In genomic region chr12:69985656-69986055, GRCh38 we compare ENCODE assay signal across 9 cellular contexts.
DNase-seq lines count a peak whose midpoint lies in the region; ATAC-seq and TF ChIP-seq lines count a peak whose summit lies in the region.
"Had no signal": no experiment of that assay in that cellular context is flagged by ENCODE, and none has a peak within 500 bp of the region (broad histone marks: within the 10 kb centered on the region; RNA-seq: fewer than 3 reads in every experiment).

No MANE protein-coding gene starts in this region.

- no peaks in the 10 kb centered on the region for H3K36me3 ChIP-seq in vagina

- intact Hi-C loops in CD14-positive monocyte (cut with micrococcal nuclease), result no loop called here
- intact Hi-C loops in vagina (cut with DNase I), result no loop called here

- H3K27me3 Mint-ChIP-seq in CD14-positive monocyte (ENCODE audit: low read depth in 3 of 3), result peaks cover 0 to 1% (median 0%) of the 10 kb centered on the region in 3 donors
- H3K27me3 Mint-ChIP-seq in type B pancreatic cell, result no peaks in the 10 kb centered on the region
- H3K27me3 Mint-ChIP-seq: dendritic cell treated with granulocyte-macrophage colony-stimulating factor and Interleukin-4, amounts not matched to agents 40 ng/mL and 50 ng/mL, for 4 days had no signal

- H3K9me3 ChIP-seq in vagina, result no peaks in the 10 kb centered on the region

- H3K9me3 Mint-ChIP-seq in CD14-positive monocyte (peaks cover 0 to 7% (median 0%) of the 10 kb centered on the region in 7 donors), type B pancreatic cell (peaks cover 4% of the 10 kb centered on the region)
- H3K9me3 Mint-ChIP-seq: dendritic cell treated with granulocyte-macrophage colony-stimulating factor and Interleukin-4, amounts not matched to agents 40 ng/mL and 50 ng/mL, for 4 days had no signal

- TF ChIP-seq POLR2A in vagina (IDR thresholded peaks at IDR 0.05), result no peak

- no peak overlapping the region for H3K4me3 ChIP-seq in cardiac fibroblast (replicated peaks in 1 of 2; ENCODE audit: low read depth in 2 of 2, low read length in 2 of 2)
- no peak overlapping the region for H3K4me3 ChIP-seq in vagina

- H3K27ac Mint-ChIP-seq in CD14-positive monocyte, result no peak overlapping the region
- peak overlapping the region; percentile 60 for H3K27ac Mint-ChIP-seq in type B pancreatic cell
- H3K27ac Mint-ChIP-seq: dendritic cell treated with granulocyte-macrophage colony-stimulating factor and Interleukin-4, amounts not matched to agents 40 ng/mL and 50 ng/mL, for 4 days had no signal

- no peaks in the 10 kb centered on the region for H3K27me3 ChIP-seq in vagina

- H3K4me3 Mint-ChIP-seq in CD14-positive monocyte (no peak overlapping the region), type B pancreatic cell (no peak overlapping the region)
- H3K4me3 Mint-ChIP-seq: dendritic cell treated with granulocyte-macrophage colony-stimulating factor and Interleukin-4, amounts not matched to agents 40 ng/mL and 50 ng/mL, for 4 days had no signal

- TF ChIP-seq CTCF in CD14-positive monocyte (IDR thresholded peaks at IDR 0.05) (peak; percentile 31), cardiac fibroblast (IDR thresholded peaks at IDR 0.05; ENCODE audit: low read depth, low read length) (peak; percentile 48), type B pancreatic cell (conservative IDR thresholded peaks at IDR 0.05) (peak; percentile 60), vagina (IDR thresholded peaks at IDR 0.05) (no peak)

- no peak for DNase-seq in CD14-positive monocyte (ENCODE audit: low spot score)
- no peak for DNase-seq in cardiac fibroblast (ENCODE audit: low read depth in 2 of 2)
- DNase-seq in type B pancreatic cell (ENCODE audit: extremely low spot score, unreplicated experiment), result no peak
- DNase-seq in vagina (ENCODE audit: extremely low spot score in 2 of 2), result no peak
- no peak for DNase-seq in NCI-H1048 (lab: John Stamatoyannopoulos, UW)
- DNase-seq in COR-L47 (lab: John Stamatoyannopoulos, UW), result no peak

- peaks cover 15% of the 10 kb centered on the region for H3K4me1 ChIP-seq in vagina

- H3K4me1 Mint-ChIP-seq in CD14-positive monocyte (peaks cover 18% of the 10 kb centered on the region), type B pancreatic cell (ENCODE audit: unreplicated experiment) (peaks cover 9% of the 10 kb centered on the region)

- ATAC-seq in GM19328 (IDR thresholded peaks at IDR 0.05; ENCODE audit: unreplicated experiment) (peak; percentile 82), HG03520 (IDR thresholded peaks at IDR 0.05; ENCODE audit: unreplicated experiment) (peak; percentile 89)

- no peak overlapping the region for H3K27ac ChIP-seq in vagina

- no peaks in the 10 kb centered on the region for H3K36me3 Mint-ChIP-seq in CD14-positive monocyte
- H3K36me3 Mint-ChIP-seq in type B pancreatic cell, result no peaks in the 10 kb centered on the region

Comparison
In these comparisons a context has a peak if more than half of its experiments do, and no peak if none do; other contexts are left out.
1. CTCF ChIP-seq: peak in CD14-positive monocyte (single experiment), cardiac fibroblast (single experiment) and type B pancreatic cell (single experiment); none in vagina (0 of 3).